8 cellular contexts compared by ENCODE assay signal in genomic region chr1:20483833-20484525, GRCh38. TPM values are rescaled to one million over a fixed set of nuclear protein-coding genes. Genes with fewer than 3 reads are reported as not detected.
A peak's percentile ranks its signal among the peaks of the same experiment; 100 is the strongest.
DNase-seq lines count a peak whose midpoint lies in the region; ATAC-seq and TF ChIP-seq lines count a peak whose summit lies in the region.

No MANE protein-coding gene starts in this region.

- no peak overlapping the region for H2AFZ ChIP-seq in mammary epithelial cell (ENCODE audit: low read depth, low read length)

- dilution Hi-C loops in mammary epithelial cell (cut with HindIII; ENCODE audit: low sequenced_read_pairs), result no loop called here

- H3K9me3 Mint-ChIP-seq in CD4-positive, CD25-positive, alpha-beta regulatory T cell, result peaks cover 0 to 5% (median 0%) of the 10 kb centered on the region in 7 donors
- H3K9me3 Mint-ChIP-seq in IgD-negative memory B cell, result no peaks in the 10 kb centered on the region
- no peaks in the 10 kb centered on the region for H3K9me3 Mint-ChIP-seq in stimulated activated naive CD8-positive, alpha-beta T cell treated with anti-CD3 and anti-CD28 coated beads, Interleukin-15, amount 100 ng/mL, for 72 hours

- CTCF ChIA-PET in mammary epithelial cell (lab: Charles Lee; ENCODE audit: low non-redundant PET), result no interaction called here

- WGBS in mammary epithelial cell (ENCODE audit: low coverage, missing lambda C conversion rate), result 4% methylated on average over 10 of the region's 59 CpGs

- peaks cover 29% of the 10 kb centered on the region for H3K4me1 ChIP-seq in CD4-positive, CD25-positive, alpha-beta regulatory T cell (ENCODE audit: control insufficient read depth, insufficient read depth, low read length, poor library complexity, severe bottlenecking)
- peaks cover 28% of the 10 kb centered on the region for H3K4me1 ChIP-seq in mammary epithelial cell (ENCODE audit: insufficient read depth, low read length)

- H3K36me3 ChIP-seq in CD4-positive, CD25-positive, alpha-beta regulatory T cell (ENCODE audit: control insufficient read depth, insufficient read depth, low read length), result no peaks in the 10 kb centered on the region
- H3K36me3 ChIP-seq in mammary epithelial cell (ENCODE audit: insufficient read depth, low read length), result no peaks in the 10 kb centered on the region

- H3K27me3 Mint-ChIP-seq in CD4-positive, CD25-positive, alpha-beta regulatory T cell, result peaks cover 71% of the 10 kb centered on the region
- H3K27me3 Mint-ChIP-seq in IgD-negative memory B cell, result peaks cover 50% of the 10 kb centered on the region
- peaks cover 96% of the 10 kb centered on the region for H3K27me3 Mint-ChIP-seq in stimulated activated naive CD8-positive, alpha-beta T cell treated with anti-CD3 and anti-CD28 coated beads, Interleukin-15, amount 100 ng/mL, for 72 hours

- H3K79me2 ChIP-seq in mammary epithelial cell (ENCODE audit: insufficient read depth, low read length), result peaks cover 41% of the 10 kb centered on the region

- intact Hi-C loops in mammary epithelial cell (cut with micrococcal nuclease), result no loop called here

- H3K27ac Mint-ChIP-seq in CD4-positive, CD25-positive, alpha-beta regulatory T cell, result peak overlapping the region in 1 of 3 donors; percentile 3
- H3K27ac Mint-ChIP-seq in IgD-negative memory B cell, result peak overlapping the region in 1 of 3 donors; percentile 86
- no peak overlapping the region for H3K27ac Mint-ChIP-seq in stimulated activated naive CD8-positive, alpha-beta T cell treated with anti-CD3 and anti-CD28 coated beads, Interleukin-15, amount 100 ng/mL, for 72 hours

- in situ Hi-C loops in mammary epithelial cell (cut with MboI; ENCODE audit: low sequenced_read_pairs in 2 of 2), result loop anchor here in 1 of 2 donors (25.0 kb wide), 1 partner anchor 572 kb away; the partner anchor contains the start of gene PLA2G2E

- TF ChIP-seq CTCF in mammary epithelial cell (conservative IDR thresholded peaks at IDR 0.05 in 1 of 2, IDR thresholded peaks at IDR 0.05 in 1 of 2; ENCODE audit: extremely low read depth in 1 of 2, insufficient read depth in 1 of 2, low read depth in 1 of 2, low read length in 2 of 2), result peak in 1 of 2 donors; percentile 17

- ATAC-seq in CD4-positive, CD25-positive, alpha-beta regulatory T cell (ENCODE audit: low read depth in 2 of 2), result no peak
- no peak for ATAC-seq in stimulated activated naive CD8-positive, alpha-beta T cell treated with anti-CD3 and anti-CD28 coated beads, Interleukin-15, amount 100 ng/mL, for 72 hours
- ATAC-seq in GM18517 (IDR thresholded peaks at IDR 0.05; ENCODE audit: unreplicated experiment), result no peak
- no peak for ATAC-seq in HG02759 (IDR thresholded peaks at IDR 0.05; ENCODE audit: unreplicated experiment)

- H4K20me1 ChIP-seq in mammary epithelial cell (ENCODE audit: insufficient read depth, low read length), result no peaks in the 10 kb centered on the region

- peaks cover 0 to 21% (median 6%) of the 10 kb centered on the region in 4 donors for H3K4me1 Mint-ChIP-seq in CD4-positive, CD25-positive, alpha-beta regulatory T cell
- peaks cover 2 to 10% (median 7%) of the 10 kb centered on the region in 3 donors for H3K4me1 Mint-ChIP-seq in IgD-negative memory B cell
- H3K4me1 Mint-ChIP-seq in stimulated activated naive CD8-positive, alpha-beta T cell treated with anti-CD3 and anti-CD28 coated beads, Interleukin-15, amount 100 ng/mL, for 72 hours, result peaks cover 34% of the 10 kb centered on the region

- H3K9ac ChIP-seq in mammary epithelial cell (ENCODE audit: insufficient read depth, low read length), result peak overlapping the region; percentile 88

- DNase-seq in CD4-positive, CD25-positive, alpha-beta regulatory T cell, result no peak
- DNase-seq in mammary epithelial cell (peak; percentile 34), RPMI8226 (no peak)
- DNase-seq in stimulated activated naive CD8-positive, alpha-beta T cell treated with anti-CD3 and anti-CD28 coated beads, Interleukin-15, amount 100 ng/mL, for 72 hours, result no peak

- H3K27me3 ChIP-seq in CD4-positive, CD25-positive, alpha-beta regulatory T cell (ENCODE audit: control insufficient read depth, insufficient read depth, low read length), result peaks cover 26% of the 10 kb centered on the region
- H3K27me3 ChIP-seq in mammary epithelial cell (ENCODE audit: insufficient read depth, low read length) (no peaks in the 10 kb centered on the region), layer of hippocampus (ENCODE audit: control insufficient read depth, insufficient read depth, low read length) (peaks cover 2% of the 10 kb centered on the region)

- H3K27ac ChIP-seq in CD4-positive, CD25-positive, alpha-beta regulatory T cell (ENCODE audit: insufficient read depth, low read length, poor library complexity, severe bottlenecking), result no peak overlapping the region
- H3K27ac ChIP-seq in mammary epithelial cell (ENCODE audit: insufficient read depth, low read depth, low read length), result peak overlapping the region; percentile 67
- peak overlapping the region; percentile 94 for H3K27ac ChIP-seq in layer of hippocampus (ENCODE audit: low read depth, low read length)

- no peaks in the 10 kb centered on the region for H3K36me3 Mint-ChIP-seq in CD4-positive, CD25-positive, alpha-beta regulatory T cell
- no peaks in the 10 kb centered on the region for H3K36me3 Mint-ChIP-seq in IgD-negative memory B cell

- H3K4me3 Mint-ChIP-seq in CD4-positive, CD25-positive, alpha-beta regulatory T cell, result peak overlapping the region; percentile 86 to 87 (median 86)
- H3K4me3 Mint-ChIP-seq in IgD-negative memory B cell, result peak overlapping the region; percentile 71 to 88 (median 82)
- peak overlapping the region; percentile 63 to 81 for H3K4me3 Mint-ChIP-seq in stimulated activated naive CD8-positive, alpha-beta T cell treated with anti-CD3 and anti-CD28 coated beads, Interleukin-15, amount 100 ng/mL, for 72 hours

- H3K4me3 ChIP-seq in CD4-positive, CD25-positive, alpha-beta regulatory T cell (ENCODE audit: low read depth, low read length), result no peak overlapping the region
- H3K4me3 ChIP-seq in mammary epithelial cell (replicated peaks in 1 of 3; ENCODE audit: insufficient read depth in 1 of 3, low read depth in 2 of 3, low read length in 3 of 3), result peak overlapping the region; percentile 73 to 98 (median 94)

- BruUV-seq in mammary epithelial cell (replicated peaks; lab: Mats Ljungman, UMichigan), result no TSS peak

- no peaks in the 10 kb centered on the region for H3K9me3 ChIP-seq in CD4-positive, CD25-positive, alpha-beta regulatory T cell (ENCODE audit: control insufficient read depth in 2 of 2, low read length in 2 of 2)
- H3K9me3 ChIP-seq in mammary epithelial cell (replicated peaks; ENCODE audit: insufficient read depth, low read length), result no peaks in the 10 kb centered on the region

- H3K4me2 ChIP-seq in mammary epithelial cell (ENCODE audit: insufficient read depth, low read depth, low read length), result peak overlapping the region; percentile 88

RNA-seq across cellular contexts. Expression of gene CAMK2N1, which starts 2.0 kb away (rescaled TPM):
- 1.7 TPM for total RNA-seq in CD4-positive, CD25-positive, alpha-beta regulatory T cell
- polyA plus RNA-seq in CD4-positive, CD25-positive, alpha-beta regulatory T cell, result under 1 TPM; 0.24 to 0.37 (median 0.29) TPM
- 1.6 TPM for polyA plus RNA-seq in IgD-negative memory B cell
- 100 to 1,000 TPM in 1 of 2 donors, 10 to 100 TPM in 1; 22.0 to 105 TPM for total RNA-seq in mammary epithelial cell
- polyA plus RNA-seq in mammary epithelial cell, result 47.0 TPM
- polyA minus RNA-seq in mammary epithelial cell, result 48.4 TPM

RNA-seq across cellular contexts. Expression of gene MUL1, which starts 24.0 kb away (rescaled TPM):
- 20.4 TPM for total RNA-seq in CD4-positive, CD25-positive, alpha-beta regulatory T cell
- 10 to 100 TPM; 30.9 to 47.0 (median 35.3) TPM for polyA plus RNA-seq in CD4-positive, CD25-positive, alpha-beta regulatory T cell
- polyA plus RNA-seq in IgD-negative memory B cell, result 37.1 TPM
- 10 to 100 TPM; 46.6 to 51.7 TPM for total RNA-seq in mammary epithelial cell
- 41.2 TPM for polyA plus RNA-seq in mammary epithelial cell
- 36.5 TPM for polyA minus RNA-seq in mammary epithelial cell

Comparison
In these comparisons a context has a peak if more than half of its experiments do, and no peak if none do; other contexts are left out.
1. RNA of gene CAMK2N1, which starts 2.0 kb away (polyA plus RNA-seq): 47.0 TPM in mammary epithelial cell (single experiment); 1.6 TPM in IgD-negative memory B cell (single experiment) and 0.24 to 0.37 TPM in CD4-positive, CD25-positive, alpha-beta regulatory T cell; every median in the first group is over 10 times any median in the second.
2. Peak in every context shown above with its lines, with median percentiles within 50 percentile points of each other: H3K4me3 Mint-ChIP-seq.